1 cellular context compared by ENCODE assay signal in genomic region chr2:46469116-46469515, GRCh38.
TF ChIP-seq lines count a peak whose summit lies in the region.

No MANE protein-coding gene starts in this region.

TF ChIP-seq in H1, 55 proteins besides CTCF, POLR2A, EP300 and RAD21:
- TF ChIP-seq SAP30 (IDR thresholded peaks at IDR 0.05; ENCODE audit: insufficient read depth, insufficient replicate concordance, low read length) (no peak), POLR2AphosphoS5 (IDR thresholded peaks at IDR 0.05; ENCODE audit: low read depth, low read length) (no peak), SP4 (IDR thresholded peaks at IDR 0.05; ENCODE audit: low read length) (no peak), RBBP5 (IDR thresholded peaks at IDR 0.05; ENCODE audit: borderline replicate concordance, low read depth, low read length) (no peak), CBX5 (IDR thresholded peaks at IDR 0.05; ENCODE audit: low read depth, low read length) (no peak), GABPA (IDR thresholded peaks at IDR 0.05; ENCODE audit: borderline replicate concordance, insufficient read depth, low read length) (no peak), FOSL1 (IDR thresholded peaks at IDR 0.05; ENCODE audit: insufficient read depth, low read depth, low read length) (no peak), NANOG (IDR thresholded peaks at IDR 0.05; ENCODE audit: insufficient read depth, low read depth, low read length, poor library complexity, severe bottlenecking) (no peak), TBP (IDR thresholded peaks at IDR 0.05; ENCODE audit: low read depth, low read length) (no peak), RFX5 (IDR thresholded peaks at IDR 0.05; ENCODE audit: borderline replicate concordance, low read depth, low read length) (no peak), TEAD4 (IDR thresholded peaks at IDR 0.05; ENCODE audit: low read depth, low read length) (no peak), HDAC2 (IDR thresholded peaks at IDR 0.05; ENCODE audit: borderline replicate concordance in 1 of 2, low read depth in 2 of 2, low read length in 2 of 2) (no peak), CREB1 (IDR thresholded peaks at IDR 0.05) (no peak), EZH2 (IDR thresholded peaks at IDR 0.05; ENCODE audit: low read depth, low read length, severe bottlenecking) (no peak), RXRA (IDR thresholded peaks at IDR 0.05; ENCODE audit: insufficient read depth, low read depth, low read length) (no peak), KDM5A (IDR thresholded peaks at IDR 0.05; ENCODE audit: low read length) (no peak)
- TF ChIP-seq, protein P1, sequence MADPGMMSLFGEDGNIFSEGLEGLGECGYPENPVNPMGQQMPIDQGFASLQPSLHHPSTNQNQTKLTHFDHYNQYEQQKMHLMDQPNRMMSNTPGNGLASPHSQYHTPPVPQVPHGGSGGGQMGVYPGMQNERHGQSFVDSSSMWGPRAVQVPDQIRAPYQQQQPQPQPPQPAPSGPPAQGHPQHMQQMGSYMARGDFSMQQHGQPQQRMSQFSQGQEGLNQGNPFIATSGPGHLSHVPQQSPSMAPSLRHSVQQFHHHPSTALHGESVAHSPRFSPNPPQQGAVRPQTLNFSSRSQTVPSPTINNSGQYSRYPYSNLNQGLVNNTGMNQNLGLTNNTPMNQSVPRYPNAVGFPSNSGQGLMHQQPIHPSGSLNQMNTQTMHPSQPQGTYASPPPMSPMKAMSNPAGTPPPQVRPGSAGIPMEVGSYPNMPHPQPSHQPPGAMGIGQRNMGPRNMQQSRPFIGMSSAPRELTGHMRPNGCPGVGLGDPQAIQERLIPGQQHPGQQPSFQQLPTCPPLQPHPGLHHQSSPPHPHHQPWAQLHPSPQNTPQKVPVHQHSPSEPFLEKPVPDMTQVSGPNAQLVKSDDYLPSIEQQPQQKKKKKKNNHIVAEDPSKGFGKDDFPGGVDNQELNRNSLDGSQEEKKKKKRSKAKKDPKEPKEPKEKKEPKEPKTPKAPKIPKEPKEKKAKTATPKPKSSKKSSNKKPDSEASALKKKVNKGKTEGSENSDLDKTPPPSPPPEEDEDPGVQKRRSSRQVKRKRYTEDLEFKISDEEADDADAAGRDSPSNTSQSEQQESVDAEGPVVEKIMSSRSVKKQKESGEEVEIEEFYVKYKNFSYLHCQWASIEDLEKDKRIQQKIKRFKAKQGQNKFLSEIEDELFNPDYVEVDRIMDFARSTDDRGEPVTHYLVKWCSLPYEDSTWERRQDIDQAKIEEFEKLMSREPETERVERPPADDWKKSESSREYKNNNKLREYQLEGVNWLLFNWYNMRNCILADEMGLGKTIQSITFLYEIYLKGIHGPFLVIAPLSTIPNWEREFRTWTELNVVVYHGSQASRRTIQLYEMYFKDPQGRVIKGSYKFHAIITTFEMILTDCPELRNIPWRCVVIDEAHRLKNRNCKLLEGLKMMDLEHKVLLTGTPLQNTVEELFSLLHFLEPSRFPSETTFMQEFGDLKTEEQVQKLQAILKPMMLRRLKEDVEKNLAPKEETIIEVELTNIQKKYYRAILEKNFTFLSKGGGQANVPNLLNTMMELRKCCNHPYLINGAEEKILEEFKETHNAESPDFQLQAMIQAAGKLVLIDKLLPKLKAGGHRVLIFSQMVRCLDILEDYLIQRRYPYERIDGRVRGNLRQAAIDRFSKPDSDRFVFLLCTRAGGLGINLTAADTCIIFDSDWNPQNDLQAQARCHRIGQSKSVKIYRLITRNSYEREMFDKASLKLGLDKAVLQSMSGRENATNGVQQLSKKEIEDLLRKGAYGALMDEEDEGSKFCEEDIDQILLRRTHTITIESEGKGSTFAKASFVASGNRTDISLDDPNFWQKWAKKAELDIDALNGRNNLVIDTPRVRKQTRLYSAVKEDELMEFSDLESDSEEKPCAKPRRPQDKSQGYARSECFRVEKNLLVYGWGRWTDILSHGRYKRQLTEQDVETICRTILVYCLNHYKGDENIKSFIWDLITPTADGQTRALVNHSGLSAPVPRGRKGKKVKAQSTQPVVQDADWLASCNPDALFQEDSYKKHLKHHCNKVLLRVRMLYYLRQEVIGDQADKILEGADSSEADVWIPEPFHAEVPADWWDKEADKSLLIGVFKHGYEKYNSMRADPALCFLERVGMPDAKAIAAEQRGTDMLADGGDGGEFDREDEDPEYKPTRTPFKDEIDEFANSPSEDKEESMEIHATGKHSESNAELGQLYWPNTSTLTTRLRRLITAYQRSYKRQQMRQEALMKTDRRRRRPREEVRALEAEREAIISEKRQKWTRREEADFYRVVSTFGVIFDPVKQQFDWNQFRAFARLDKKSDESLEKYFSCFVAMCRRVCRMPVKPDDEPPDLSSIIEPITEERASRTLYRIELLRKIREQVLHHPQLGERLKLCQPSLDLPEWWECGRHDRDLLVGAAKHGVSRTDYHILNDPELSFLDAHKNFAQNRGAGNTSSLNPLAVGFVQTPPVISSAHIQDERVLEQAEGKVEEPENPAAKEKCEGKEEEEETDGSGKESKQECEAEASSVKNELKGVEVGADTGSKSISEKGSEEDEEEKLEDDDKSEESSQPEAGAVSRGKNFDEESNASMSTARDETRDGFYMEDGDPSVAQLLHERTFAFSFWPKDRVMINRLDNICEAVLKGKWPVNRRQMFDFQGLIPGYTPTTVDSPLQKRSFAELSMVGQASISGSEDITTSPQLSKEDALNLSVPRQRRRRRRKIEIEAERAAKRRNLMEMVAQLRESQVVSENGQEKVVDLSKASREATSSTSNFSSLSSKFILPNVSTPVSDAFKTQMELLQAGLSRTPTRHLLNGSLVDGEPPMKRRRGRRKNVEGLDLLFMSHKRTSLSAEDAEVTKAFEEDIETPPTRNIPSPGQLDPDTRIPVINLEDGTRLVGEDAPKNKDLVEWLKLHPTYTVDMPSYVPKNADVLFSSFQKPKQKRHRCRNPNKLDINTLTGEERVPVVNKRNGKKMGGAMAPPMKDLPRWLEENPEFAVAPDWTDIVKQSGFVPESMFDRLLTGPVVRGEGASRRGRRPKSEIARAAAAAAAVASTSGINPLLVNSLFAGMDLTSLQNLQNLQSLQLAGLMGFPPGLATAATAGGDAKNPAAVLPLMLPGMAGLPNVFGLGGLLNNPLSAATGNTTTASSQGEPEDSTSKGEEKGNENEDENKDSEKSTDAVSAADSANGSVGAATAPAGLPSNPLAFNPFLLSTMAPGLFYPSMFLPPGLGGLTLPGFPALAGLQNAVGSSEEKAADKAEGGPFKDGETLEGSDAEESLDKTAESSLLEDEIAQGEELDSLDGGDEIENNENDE (IDR thresholded peaks at IDR 0.05; ENCODE audit: insufficient replicate concordance, low read length) = no peak
